ENCODE assay signal across 1 cellular context in genomic region chr7:106447318-106447847, GRCh38.
TF ChIP-seq lines count a peak whose summit lies in the region.

No MANE protein-coding gene starts in this region.

TF ChIP-seq in K562, 482 proteins besides CTCF, POLR2A, EP300 and RAD21 (continued from another document):
- TF ChIP-seq CXXC5 (CRISPR knock-in tag; IDR thresholded peaks at IDR 0.05) (peak; percentile 34), ZNF592 (IDR thresholded peaks at IDR 0.05) (peak; percentile 76), SMAD1 (IDR thresholded peaks at IDR 0.05; ENCODE audit: low read depth, low read length, partially characterized antibody) (peak; percentile 30), SRSF3 (IDR thresholded peaks at IDR 0.05; ENCODE audit: insufficient read depth, low read length) (no peak), GATAD2B (IDR thresholded peaks at IDR 0.05; ENCODE audit: borderline replicate concordance) (0 out of 2 replicates have a peak, but pooled peaks have one; percentile 15), TOE1 (IDR thresholded peaks at IDR 0.05; ENCODE audit: borderline replicate concordance) (no peak), TOE1 (CRISPR knock-in tag; IDR thresholded peaks at IDR 0.05; ENCODE audit: borderline replicate concordance, low read depth) (0 out of 2 replicates have a peak, but pooled peaks have one; percentile 35), ATF7 (IDR thresholded peaks at IDR 0.05) (peak; percentile 24; the same call in 1 of the 2 replicates), ZNF316 (IDR thresholded peaks at IDR 0.05) (peak; percentile 29; the same call in 1 of the 2 replicates), MTA3 (IDR thresholded peaks at IDR 0.05; ENCODE audit: borderline replicate concordance) (0 out of 2 replicates have a peak, but pooled peaks have one; percentile 23), KDM5B (IDR thresholded peaks at IDR 0.05; ENCODE audit: insufficient replicate concordance, low read depth, low read length) (no peak), CTBP1 (IDR thresholded peaks at IDR 0.05; ENCODE audit: borderline replicate concordance) (peak; percentile 31; the same call in 1 of the 2 replicates), ZNF23 (CRISPR knock-in tag; IDR thresholded peaks at IDR 0.05) (0 out of 2 replicates have a peak, but pooled peaks have one; percentile 35)
- TF ChIP-seq, protein P1, sequence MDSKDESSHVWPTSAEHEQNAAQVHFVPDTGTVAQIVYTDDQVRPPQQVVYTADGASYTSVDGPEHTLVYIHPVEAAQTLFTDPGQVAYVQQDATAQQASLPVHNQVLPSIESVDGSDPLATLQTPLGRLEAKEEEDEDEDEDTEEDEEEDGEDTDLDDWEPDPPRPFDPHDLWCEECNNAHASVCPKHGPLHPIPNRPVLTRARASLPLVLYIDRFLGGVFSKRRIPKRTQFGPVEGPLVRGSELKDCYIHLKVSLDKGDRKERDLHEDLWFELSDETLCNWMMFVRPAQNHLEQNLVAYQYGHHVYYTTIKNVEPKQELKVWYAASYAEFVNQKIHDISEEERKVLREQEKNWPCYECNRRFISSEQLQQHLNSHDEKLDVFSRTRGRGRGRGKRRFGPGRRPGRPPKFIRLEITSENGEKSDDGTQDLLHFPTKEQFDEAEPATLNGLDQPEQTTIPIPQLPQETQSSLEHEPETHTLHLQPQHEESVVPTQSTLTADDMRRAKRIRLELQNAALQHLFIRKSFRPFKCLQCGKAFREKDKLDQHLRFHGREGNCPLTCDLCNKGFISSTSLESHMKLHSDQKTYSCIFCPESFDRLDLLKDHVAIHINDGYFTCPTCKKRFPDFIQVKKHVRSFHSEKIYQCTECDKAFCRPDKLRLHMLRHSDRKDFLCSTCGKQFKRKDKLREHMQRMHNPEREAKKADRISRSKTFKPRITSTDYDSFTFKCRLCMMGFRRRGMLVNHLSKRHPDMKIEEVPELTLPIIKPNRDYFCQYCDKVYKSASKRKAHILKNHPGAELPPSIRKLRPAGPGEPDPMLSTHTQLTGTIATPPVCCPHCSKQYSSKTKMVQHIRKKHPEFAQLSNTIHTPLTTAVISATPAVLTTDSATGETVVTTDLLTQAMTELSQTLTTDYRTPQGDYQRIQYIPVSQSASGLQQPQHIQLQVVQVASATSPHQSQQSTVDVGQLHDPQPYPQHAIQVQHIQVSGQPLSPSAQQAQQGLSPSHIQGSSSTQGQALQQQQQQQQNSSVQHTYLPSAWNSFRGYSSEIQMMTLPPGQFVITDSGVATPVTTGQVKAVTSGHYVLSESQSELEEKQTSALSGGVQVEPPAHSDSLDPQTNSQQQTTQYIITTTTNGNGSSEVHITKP (IDR thresholded peaks at IDR 0.05; ENCODE audit: partially characterized antibody) = peak; percentile 54
